In the genomic region with DNA sequence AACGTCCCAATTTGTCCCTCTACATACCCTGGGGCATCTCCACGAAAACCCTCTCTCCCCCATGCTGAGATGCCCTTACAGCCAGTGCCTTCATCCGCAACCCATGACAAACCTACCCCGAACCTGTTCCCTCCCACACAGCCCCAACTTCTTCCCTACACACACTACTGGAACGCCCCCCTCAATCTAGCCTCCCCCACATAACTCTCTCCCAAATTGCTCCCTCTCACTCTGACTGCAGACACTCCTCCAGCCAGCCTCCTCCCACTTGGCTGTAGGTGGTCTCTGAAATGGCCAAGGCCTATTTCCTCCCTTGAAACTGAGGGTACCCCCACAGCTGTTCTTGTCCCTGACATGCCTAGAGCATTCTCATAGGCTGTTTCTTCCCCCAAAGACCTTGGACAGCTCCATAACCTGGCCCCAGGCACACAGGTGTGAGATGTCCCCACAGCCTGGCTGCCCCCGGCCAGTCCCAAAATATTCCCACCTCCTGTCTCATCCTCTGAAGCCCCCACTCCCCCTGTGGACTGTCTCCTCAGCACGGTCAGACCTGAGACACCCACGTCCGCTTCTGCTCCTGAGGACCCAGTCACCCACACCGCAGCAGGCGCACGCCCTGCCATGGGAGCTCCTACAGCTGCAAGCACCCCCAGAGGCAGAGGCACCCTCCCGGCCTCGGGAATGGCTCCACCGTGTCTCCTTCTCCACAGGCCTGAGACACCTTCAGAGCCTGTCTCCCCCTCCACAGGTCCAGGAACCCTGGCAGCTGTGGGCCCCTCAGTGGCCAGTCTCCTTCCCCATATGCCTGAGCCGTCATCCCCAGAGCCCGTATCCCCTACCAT, we compare ENCODE assay signal across 18 cellular contexts. TPM values are rescaled to one million over a fixed set of nuclear protein-coding genes. Genes with fewer than 3 reads are reported as not detected.
DNase-seq lines count a peak whose midpoint lies in the region; ATAC-seq and TF ChIP-seq lines count a peak whose summit lies in the region.
"Had no signal": no experiment of that assay in that cellular context is flagged by ENCODE, and none has a peak within 500 bp of the region (broad histone marks: within the 10 kb centered on the region; RNA-seq: fewer than 3 reads in every experiment).

No MANE protein-coding gene starts in this region.

- H3K4me3 Mint-ChIP-seq in H9 = peak overlapping the region in 1 of 2 experiments; percentile 4; a peak in 1 of 5 replicates
- peak overlapping the region in 3 of 5 experiments; percentile 53 to 95 (median 63) for H3K4me3 Mint-ChIP-seq in brain
- peak overlapping the region; percentile 50 for H3K4me3 Mint-ChIP-seq in neural progenitor cell
- no peak overlapping the region for H3K4me3 Mint-ChIP-seq in activated T-cell treated with anti-CD3 and anti-CD28 coated beads, Interleukin-2, amount 50 U/mL, for 24 hours
- H3K4me3 Mint-ChIP-seq: activated B cell treated with CpG ODN at 0.5 μM for 24 hours; stimulated activated naive CD8-positive, alpha-beta T cell treated with anti-CD3 and anti-CD28 coated beads, Interleukin-15, Interleukin-2, amounts not matched to agents 100 ng/mL and 50 ng/mL, for 24 hours had no signal

- no peak overlapping the region for H3T11ph ChIP-seq in H9 (ENCODE audit: low read length)

- H3K9me3 ChIP-seq in H9 (ENCODE audit: control insufficient read depth, low read depth, low read length) = no peaks in the 10 kb centered on the region
- no peaks in the 10 kb centered on the region for H3K9me3 ChIP-seq in neural progenitor cell (ENCODE audit: low read depth)
- H3K9me3 ChIP-seq: sigmoid colon had no signal

- no peak overlapping the region for H3K23ac ChIP-seq in H9 (ENCODE audit: insufficient read length, low read depth, low read length)

- H3K27ac Mint-ChIP-seq in H9 (peak overlapping the region in 2 of 3 experiments; percentile 35 to 73; a peak in 4 of 7 replicates), brain (peak overlapping the region in 4 of 5 experiments; percentile 13 to 43 (median 26)), neural progenitor cell (no peak overlapping the region)
- H3K27ac Mint-ChIP-seq in activated T-cell treated with anti-CD3 and anti-CD28 coated beads, Interleukin-2, amount 50 U/mL, for 24 hours = no peak overlapping the region
- H3K27ac Mint-ChIP-seq: activated B cell treated with CpG ODN at 0.5 μM for 24 hours; stimulated activated naive CD8-positive, alpha-beta T cell treated with anti-CD3 and anti-CD28 coated beads, Interleukin-15, Interleukin-2, amounts not matched to agents 100 ng/mL and 50 ng/mL, for 24 hours had no signal

- H3K4me2 ChIP-seq in H9 (ENCODE audit: insufficient read depth, insufficient read length, low read length) (no peak overlapping the region), neural progenitor cell (no peak overlapping the region)

- DNase-seq in H9 (no peak), neural progenitor cell (ENCODE audit: low spot score) (no peak)
- DNase-seq in activated T-cell treated with anti-CD3 and anti-CD28 coated beads, Interleukin-2, amount 50 U/mL, for 24 hours = no peak
- DNase-seq: activated B cell treated with CpG ODN at 0.5 μM for 24 hours; activated naive CD4-positive, alpha-beta T cell treated with anti-CD3 and anti-CD28 coated beads, Interleukin-2, amount 50 U/mL, for 16 hours; C1 segment of cervical spinal cord; HCEC 1CT; islet precursor cell; NCI-H2081; NCI-H446; OCI-M1; sigmoid colon; T1000 had no signal

- H3K36me3 ChIP-seq in neural progenitor cell = peaks cover 12% of the 10 kb centered on the region

- H2BK12ac ChIP-seq in H9 (ENCODE audit: insufficient read length, low read depth, low read length) = no peak overlapping the region

- no peaks in the 10 kb centered on the region for H3K79me1 ChIP-seq in H9 (ENCODE audit: insufficient read depth, low read depth, low read length, poor library complexity, severe bottlenecking)

- no peak for TF ChIP-seq CTCF in H9 (conservative IDR thresholded peaks at IDR 0.05)
- TF ChIP-seq CTCF in brain (conservative IDR thresholded peaks at IDR 0.05) = no peak
- TF ChIP-seq CTCF in neural progenitor cell (IDR thresholded peaks at IDR 0.05) = no peak

- no peaks in the 10 kb centered on the region for H4K20me1 ChIP-seq in H9 (ENCODE audit: control insufficient read depth, insufficient read depth, insufficient read length)
- H4K20me1 ChIP-seq in neural progenitor cell (ENCODE audit: low read depth) = peaks cover 18% of the 10 kb centered on the region

- ATAC-seq in HG02970 (IDR thresholded peaks at IDR 0.05; ENCODE audit: low FRiP score, unreplicated experiment) = no peak
- ATAC-seq: Right ventricle myocardium inferior had no signal

- H3K27ac ChIP-seq in H9 (ENCODE audit: insufficient read length, low read depth, low read length) = no peak overlapping the region
- H3K27ac ChIP-seq in neural progenitor cell = no peak overlapping the region
- H3K27ac ChIP-seq: cardiac muscle cell, sigmoid colon had no signal

- H3K27me3 ChIP-seq in H9 (ENCODE audit: insufficient read depth, low read length) (no peaks in the 10 kb centered on the region), neural progenitor cell (no peaks in the 10 kb centered on the region)
- H3K27me3 ChIP-seq: cardiac muscle cell, sigmoid colon had no signal

- H3K9me3 Mint-ChIP-seq in H9 (no peaks in the 10 kb centered on the region), brain (no peaks in the 10 kb centered on the region), neural progenitor cell (no peaks in the 10 kb centered on the region)
- H3K9me3 Mint-ChIP-seq in activated T-cell treated with anti-CD3 and anti-CD28 coated beads, Interleukin-2, amount 50 U/mL, for 24 hours = no peaks in the 10 kb centered on the region
- H3K9me3 Mint-ChIP-seq: stimulated activated naive CD8-positive, alpha-beta T cell treated with anti-CD3 and anti-CD28 coated beads, Interleukin-15, Interleukin-2, amounts not matched to agents 100 ng/mL and 50 ng/mL, for 24 hours had no signal

- no peak overlapping the region for H2BK5ac ChIP-seq in H9 (ENCODE audit: insufficient read length, low read length)

- H3K4me1 Mint-ChIP-seq in H9 (peaks cover 12 to 14% of the 10 kb centered on the region in 2 experiments), brain (peaks cover 37% of the 10 kb centered on the region), neural progenitor cell (peaks cover 18% of the 10 kb centered on the region)
- H3K4me1 Mint-ChIP-seq in activated T-cell treated with anti-CD3 and anti-CD28 coated beads, Interleukin-2, amount 50 U/mL, for 24 hours (ENCODE audit: low read depth) = peaks cover 31% of the 10 kb centered on the region

- no peak overlapping the region for H4K91ac ChIP-seq in H9 (ENCODE audit: insufficient read length, low read depth, low read length)

- no peak overlapping the region for H4K8ac ChIP-seq in H9 (replicated peaks; ENCODE audit: insufficient read length, low read depth, low read length)

- H3F3A ChIP-seq in neural progenitor cell (ENCODE audit: low read depth) = peaks cover 11% of the 10 kb centered on the region

- H3K14ac ChIP-seq in H9 (ENCODE audit: insufficient read depth, low read length) = no peak overlapping the region

- no peak overlapping the region for H3K56ac ChIP-seq in H9 (ENCODE audit: insufficient read length, low read depth, low read length)

- H2AK5ac ChIP-seq in H9 (ENCODE audit: insufficient read length, low read length) = no peak overlapping the region

- H3K27me3 Mint-ChIP-seq in H9 (ENCODE audit: low read depth) (no peaks in the 10 kb centered on the region; the same call in 1 of the 2 replicates), brain (peaks cover 12% of the 10 kb centered on the region), neural progenitor cell (ENCODE audit: insufficient read depth, low read depth) (no peaks in the 10 kb centered on the region)
- H3K27me3 Mint-ChIP-seq in activated T-cell treated with anti-CD3 and anti-CD28 coated beads, Interleukin-2, amount 50 U/mL, for 24 hours = no peaks in the 10 kb centered on the region
- H3K27me3 Mint-ChIP-seq: activated B cell treated with CpG ODN at 0.5 μM for 24 hours; stimulated activated naive CD8-positive, alpha-beta T cell treated with anti-CD3 and anti-CD28 coated beads, Interleukin-15, Interleukin-2, amounts not matched to agents 100 ng/mL and 50 ng/mL, for 24 hours had no signal

- no peak overlapping the region for H3K4me3 ChIP-seq in neural progenitor cell
- H3K4me3 ChIP-seq: cardiac muscle cell, sigmoid colon had no signal

- H3K9ac ChIP-seq in H9 (ENCODE audit: extremely low read depth, insufficient read length, low read length) (no peak overlapping the region), neural progenitor cell (no peak overlapping the region)

- H4K5ac ChIP-seq in H9 (ENCODE audit: insufficient read length, low read depth, low read length) = no peak overlapping the region

- H3K23me2 ChIP-seq in H9 (ENCODE audit: insufficient read length, low read depth, low read length, poor library complexity, severe bottlenecking) = peaks cover 18% of the 10 kb centered on the region

- no peak overlapping the region for H2BK20ac ChIP-seq in H9 (ENCODE audit: low read depth, low read length, poor library complexity, severe bottlenecking)

- H3K4me1 ChIP-seq in H9 (ENCODE audit: insufficient read depth, low read length) = no peaks in the 10 kb centered on the region
- H3K4me1 ChIP-seq in neural progenitor cell = peaks cover 3% of the 10 kb centered on the region

- no CpG with 5 or more reads among the region's 17 CpGs for WGBS in H9 (ENCODE audit: extremely low coverage, insufficient read length, low lambda C conversion rate)

- H2AFZ ChIP-seq in H9 (ENCODE audit: low read length) (no peak overlapping the region), neural progenitor cell (replicated peaks) (no peak overlapping the region)

- H2BK120ac ChIP-seq in H9 (ENCODE audit: low read depth, low read length, poor library complexity, severe bottlenecking) = no peak overlapping the region

- H3K18ac ChIP-seq in H9 (ENCODE audit: insufficient read length, low read depth, low read length) = no peak overlapping the region

- H3K79me2 ChIP-seq in H9 (ENCODE audit: insufficient read depth, low read length) (peaks cover 2% of the 10 kb centered on the region; the same call in 1 of the 2 replicates), neural progenitor cell (ENCODE audit: low read depth) (peaks cover 29% of the 10 kb centered on the region)

- H2BK15ac ChIP-seq in H9 (ENCODE audit: low read depth, low read length) = no peak overlapping the region

- no peak overlapping the region for H3K4ac ChIP-seq in H9 (ENCODE audit: low read depth, low read length)

- peaks cover 24 to 30% (median 28%) of the 10 kb centered on the region in 3 experiments for H3K36me3 Mint-ChIP-seq in H9 (ENCODE audit: insufficient read depth in 1 of 3, low read depth in 3 of 3)
- H3K36me3 Mint-ChIP-seq in brain = peaks cover 31% of the 10 kb centered on the region
- peaks cover 29% of the 10 kb centered on the region for H3K36me3 Mint-ChIP-seq in neural progenitor cell
- H3K36me3 Mint-ChIP-seq in activated T-cell treated with anti-CD3 and anti-CD28 coated beads, Interleukin-2, amount 50 U/mL, for 24 hours (ENCODE audit: low read depth) = peaks cover 56% of the 10 kb centered on the region

RNA-seq across cellular contexts. Expression of gene KIAA0753, which starts 3.7 kb away (rescaled TPM):
- total RNA-seq in H9 (2021) (37.2 and 37.4 TPM in 2 replicates), neural progenitor cell (ENCODE audit: low replicate concordance) (24.1 and 30.8 TPM in 2 replicates)
- 8.7 TPM for polyA plus RNA-seq in brain (ENCODE audit: insufficient read depth, low read depth, low replicate concordance)

RNA-seq across cellular contexts. Expression of gene TXNDC17, which starts 4.0 kb away (rescaled TPM):
- 170 and 188 TPM in 2 replicates for total RNA-seq in H9 (2021)
- polyA plus RNA-seq in brain (ENCODE audit: insufficient read depth, low read depth, low replicate concordance) = 90.4 TPM
- total RNA-seq in neural progenitor cell (ENCODE audit: low replicate concordance) = 175 and 214 TPM in 2 replicates

RNA-seq across cellular contexts. Expression of gene MED31, which starts 14.6 kb away (rescaled TPM):
- total RNA-seq in H9 (2021) (9.1 and 11.8 TPM in 2 replicates), neural progenitor cell (ENCODE audit: low replicate concordance) (7.3 and 35.7 TPM in 2 replicates)
- 18.2 TPM for polyA plus RNA-seq in brain (ENCODE audit: insufficient read depth, low read depth, low replicate concordance)

RNA-seq across cellular contexts. Expression of gene C17orf100, which starts 14.7 kb away (rescaled TPM):
- total RNA-seq in H9 (2021) (0.70 and 1.1 TPM in 2 replicates), neural progenitor cell (ENCODE audit: low replicate concordance) (3.8 and 3.9 TPM in 2 replicates)
- 12.3 TPM for polyA plus RNA-seq in brain (ENCODE audit: insufficient read depth, low read depth, low replicate concordance)

Comparison
In these comparisons a context has a peak if more than half of its experiments do, and no peak if none do; other contexts are left out.
1. H3K27ac Mint-ChIP-seq: peak in H9 (2 of 3) and brain (4 of 5); none in neural progenitor cell (single experiment) and activated T-cell treated with anti-CD3 and anti-CD28 coated beads, Interleukin-2, amount 50 U/mL, for 24 hours (single experiment).